ENCODE assay signal across 8 cellular contexts in genomic region chr3:9809239-9809614, GRCh38. TPM values are rescaled to one million over a fixed set of nuclear protein-coding genes. Genes with fewer than 3 reads are reported as not detected.
DNase-seq lines count a peak whose midpoint lies in the region; TF ChIP-seq lines count a peak whose summit lies in the region.

No MANE protein-coding gene starts in this region.

- H3K27ac Mint-ChIP-seq in IgD-negative memory B cell: peak overlapping the region; percentile 89 to 98 (median 96)

- H3K4me1 ChIP-seq in mononuclear cell (ENCODE audit: insufficient read depth, low read length): peaks cover 31% of the 10 kb centered on the region

- in situ Hi-C loops in brain microvascular endothelial cell (cut with HindIII; ENCODE audit: low pct_ligation_motif_present, low sequenced_read_pairs): no loop called here

- no peaks in the 10 kb centered on the region for H3K27me3 Mint-ChIP-seq in IgD-negative memory B cell

- peak; percentile 44 for DNase-seq in GM10266 (ENCODE audit: extremely low spot score)
- DNase-seq in brain microvascular endothelial cell: no peak
- no peak for DNase-seq in GF-D8 (lab: John Stamatoyannopoulos, UW)
- no peak for DNase-seq in NAMALWA (ENCODE audit: low spot score)
- no peak for DNase-seq in NCI-H748 (lab: John Stamatoyannopoulos, UW; ENCODE audit: unreplicated experiment)
- DNase-seq in mesenteric fat pad (ENCODE audit: low spot score): no peak

- no peaks in the 10 kb centered on the region for H3K9me3 ChIP-seq in mononuclear cell (ENCODE audit: low read depth, low read length)

- H3K9me3 Mint-ChIP-seq in IgD-negative memory B cell: no peaks in the 10 kb centered on the region

- H3K27ac ChIP-seq in brain microvascular endothelial cell: peak overlapping the region; percentile 21

- H3K4me1 Mint-ChIP-seq in IgD-negative memory B cell: peaks cover 18 to 30% (median 25%) of the 10 kb centered on the region in 3 donors

- TF ChIP-seq CTCF in GM10266 (IDR thresholded peaks at IDR 0.05; ENCODE audit: control insufficient read depth, insufficient read depth, low read depth, missing control alignments) (no peak), brain microvascular endothelial cell (IDR thresholded peaks at IDR 0.05; ENCODE audit: low read depth, low read length, missing control alignments) (no peak)

- peaks cover 1% of the 10 kb centered on the region for H3K36me3 Mint-ChIP-seq in IgD-negative memory B cell

- peak overlapping the region; percentile 54 for H3K4me3 ChIP-seq in brain microvascular endothelial cell (ENCODE audit: low read depth, low read length)
- H3K4me3 ChIP-seq in mononuclear cell (ENCODE audit: low read length): peak overlapping the region; percentile 48

- H3K36me3 ChIP-seq in brain microvascular endothelial cell (replicated peaks): peaks cover 37% of the 10 kb centered on the region

- H3K4me3 Mint-ChIP-seq in IgD-negative memory B cell: peak overlapping the region; percentile 81 to 97 (median 94)

- H3K27me3 ChIP-seq in brain microvascular endothelial cell (replicated peaks) (no peaks in the 10 kb centered on the region), mononuclear cell (ENCODE audit: insufficient read depth, low read length) (no peaks in the 10 kb centered on the region)

RNA-seq across cellular contexts. Expression of gene TTLL3, which starts 0.8 kb away (rescaled TPM):
- polyA plus RNA-seq in IgD-negative memory B cell: 10.5 TPM
- total RNA-seq in mononuclear cell (44.6 TPM), mesenteric fat pad (31.0 TPM)

RNA-seq across cellular contexts. Expression of gene ARPC4, which starts 16.3 kb away (rescaled TPM):
- 262 TPM for polyA plus RNA-seq in IgD-negative memory B cell
- total RNA-seq in mononuclear cell (284 TPM), mesenteric fat pad (151 TPM)

RNA-seq across cellular contexts. Expression of gene TADA3, which starts 17.0 kb away (rescaled TPM):
- polyA plus RNA-seq in IgD-negative memory B cell: 52.6 TPM
- total RNA-seq in mononuclear cell (28.8 TPM), mesenteric fat pad (40.4 TPM)

RNA-seq across cellular contexts. Expression of gene RPUSD3, which starts 34.6 kb away (rescaled TPM):
- 57.9 TPM for polyA plus RNA-seq in IgD-negative memory B cell
- total RNA-seq in mononuclear cell (5.7 TPM), mesenteric fat pad (25.6 TPM)

RNA-seq across cellular contexts. Expression of gene CAMK1, which starts 39.5 kb away (rescaled TPM):
- 0.65 TPM for polyA plus RNA-seq in IgD-negative memory B cell
- total RNA-seq in mononuclear cell: 24.7 TPM
- 98.6 TPM for total RNA-seq in mesenteric fat pad
